2 cellular contexts compared by ENCODE assay signal in the genomic region with DNA sequence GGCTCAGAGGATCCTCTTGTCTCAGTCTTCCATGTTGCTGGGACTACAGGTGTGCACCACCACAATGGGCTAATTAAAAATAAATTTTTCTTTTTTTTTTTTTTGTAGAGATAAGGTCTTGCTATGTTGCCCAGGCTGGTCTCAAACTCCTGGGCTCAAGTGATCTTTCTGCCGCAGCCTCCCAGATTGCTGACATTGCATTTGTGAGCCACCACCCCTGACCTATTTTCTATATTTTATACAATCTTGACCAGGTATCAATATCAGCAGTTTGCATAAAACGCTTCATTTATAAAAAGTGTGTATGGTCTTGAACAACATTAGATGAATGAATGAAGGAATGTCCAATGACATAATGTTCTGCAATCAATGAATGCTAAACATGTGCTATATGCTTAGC.
TF ChIP-seq lines count a peak whose summit lies in the region.

No MANE protein-coding gene starts in this region.

TF ChIP-seq in HepG2, 621 proteins besides CTCF, POLR2A, EP300 and RAD21:
- peak; percentile 75 for TF ChIP-seq MAFF (IDR thresholded peaks at IDR 0.05; ENCODE audit: low read depth, low read length)
- peak; percentile 53 to 85 for TF ChIP-seq MAFK (conservative IDR thresholded peaks at IDR 0.05 in 1 of 2, IDR thresholded peaks at IDR 0.05 in 1 of 2; ENCODE audit: low read length in 2 of 2)
- TF ChIP-seq, protein P1, sequence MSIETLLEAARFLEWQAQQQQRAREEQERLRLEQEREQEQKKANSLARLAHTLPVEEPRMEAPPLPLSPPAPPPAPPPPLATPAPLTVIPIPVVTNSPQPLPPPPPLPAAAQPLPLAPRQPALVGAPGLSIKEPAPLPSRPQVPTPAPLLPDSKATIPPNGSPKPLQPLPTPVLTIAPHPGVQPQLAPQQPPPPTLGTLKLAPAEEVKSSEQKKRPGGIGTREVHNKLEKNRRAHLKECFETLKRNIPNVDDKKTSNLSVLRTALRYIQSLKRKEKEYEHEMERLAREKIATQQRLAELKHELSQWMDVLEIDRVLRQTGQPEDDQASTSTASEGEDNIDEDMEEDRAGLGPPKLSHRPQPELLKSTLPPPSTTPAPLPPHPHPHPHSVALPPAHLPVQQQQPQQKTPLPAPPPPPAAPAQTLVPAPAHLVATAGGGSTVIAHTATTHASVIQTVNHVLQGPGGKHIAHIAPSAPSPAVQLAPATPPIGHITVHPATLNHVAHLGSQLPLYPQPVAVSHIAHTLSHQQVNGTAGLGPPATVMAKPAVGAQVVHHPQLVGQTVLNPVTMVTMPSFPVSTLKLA (IDR thresholded peaks at IDR 0.05) = peak; percentile 53
- no peak for TF ChIP-seq KLF9 (CRISPR knock-in tag; IDR thresholded peaks at IDR 0.05; ENCODE audit: low read depth)

TF ChIP-seq in IMR-90, 13 proteins besides CTCF, POLR2A, EP300 and RAD21:
- TF ChIP-seq RCOR1 (IDR thresholded peaks at IDR 0.05; ENCODE audit: insufficient replicate concordance, low read length) (no peak), FOS (IDR thresholded peaks at IDR 0.05; ENCODE audit: low read depth, low read length) (no peak), MAFK (IDR thresholded peaks at IDR 0.05; ENCODE audit: low read depth, low read length) (peak; percentile 73)
